ENCODE assay signal across 9 cellular contexts in the genomic region with DNA sequence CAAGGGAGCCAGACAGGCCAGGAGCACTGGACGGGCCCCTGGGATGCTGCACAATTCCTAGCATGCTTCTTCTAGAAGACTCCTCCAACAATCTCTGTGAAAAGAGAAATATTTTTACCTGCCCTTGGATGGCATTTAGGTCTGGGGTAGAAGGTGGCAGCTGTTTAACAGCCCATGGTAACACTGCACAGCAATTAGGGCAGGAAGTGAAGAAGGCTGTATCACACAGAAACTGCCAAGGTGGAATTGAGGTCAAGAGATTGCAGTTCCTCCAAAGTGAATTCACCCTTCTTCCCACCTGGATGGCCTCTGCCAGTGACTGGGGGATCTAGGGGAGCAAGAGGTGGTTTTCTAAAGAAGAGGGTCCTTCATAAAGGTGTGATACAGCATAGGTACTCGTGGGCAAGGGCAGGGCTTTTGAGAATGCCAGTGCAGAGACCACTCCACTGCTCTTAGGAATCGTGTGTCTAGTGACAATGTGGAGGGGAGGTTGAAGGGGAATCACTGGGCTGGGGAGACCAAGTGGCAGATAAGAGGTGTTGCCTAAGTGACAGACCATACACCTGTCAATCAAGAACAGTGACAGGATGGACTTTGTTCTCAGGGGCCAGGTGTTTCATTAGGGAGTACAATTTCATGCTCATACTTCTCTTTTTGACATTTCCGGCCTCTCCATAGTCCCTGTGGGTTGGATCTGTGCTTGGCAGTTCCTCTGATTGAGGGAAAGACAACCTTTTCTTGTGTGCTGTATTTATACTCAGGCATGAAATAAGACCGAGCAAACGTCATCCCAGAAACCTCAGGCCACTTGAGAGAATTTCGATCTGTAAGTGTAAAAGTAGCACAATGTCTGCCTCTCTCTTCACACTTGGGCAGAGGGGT.
A peak's percentile ranks its signal among the peaks of the same experiment; 100 is the strongest.
DNase-seq lines count a peak whose midpoint lies in the region; ATAC-seq and TF ChIP-seq lines count a peak whose summit lies in the region.
"Had no signal": no experiment of that assay in that cellular context is flagged by ENCODE, and none has a peak within 500 bp of the region (broad histone marks: within the 10 kb centered on the region; RNA-seq: fewer than 3 reads in every experiment).

No MANE protein-coding gene starts in this region.

- no peaks in the 10 kb centered on the region for H3K9me3 ChIP-seq in adrenal gland (replicated peaks in 1 of 3)

- WGBS in adrenal gland, 4 donors, result 83 to 87% (median 85%) methylated on average over 7 of the region's 7 CpGs

- DNase-seq in activated CD4-positive, alpha-beta T cell treated with anti-CD3 and anti-CD28 coated beads, Interleukin-2, amount 10 ng/mL, durations not matched to agents 7 days and 5 days, result no peak
- DNase-seq in activated CD4-positive, alpha-beta T cell treated with anti-CD3 and anti-CD28 coated beads for 48 hours, result no peak
- DNase-seq in NAMALWA (ENCODE audit: low spot score) (peak; percentile 52), omental fat pad (ENCODE audit: low spot score) (no peak), adrenal gland (no peak)
- DNase-seq in stimulated activated naive CD8-positive, alpha-beta T cell treated with anti-CD3 and anti-CD28 coated beads, Interleukin-15, Interleukin-2, amounts not matched to agents 100 U/mL and 50 U/mL, for 24 hours, result no peak
- DNase-seq in effector CD4-positive, alpha-beta T cell, result no peak

- H3K4me1 Mint-ChIP-seq in activated CD4-positive, alpha-beta T cell treated with anti-CD3 and anti-CD28 coated beads, Interleukin-2, amount 10 ng/mL, durations not matched to agents 7 days and 5 days, result peaks cover 26% of the 10 kb centered on the region

- H3K4me1 ChIP-seq in adrenal gland (replicated peaks in 1 of 2), result no peaks in the 10 kb centered on the region

- no peak for TF ChIP-seq CTCF in omental fat pad (IDR thresholded peaks at IDR 0.05)
- TF ChIP-seq CTCF in adrenal gland (IDR thresholded peaks at IDR 0.05), result no peak

- ATAC-seq in HG02588 (IDR thresholded peaks at IDR 0.05; ENCODE audit: unreplicated experiment) (peak; percentile 82), omental fat pad (ENCODE audit: low FRiP score) (no peak)
- ATAC-seq in stimulated activated naive CD8-positive, alpha-beta T cell treated with anti-CD3 and anti-CD28 coated beads, Interleukin-15, Interleukin-2, amounts not matched to agents 100 U/mL and 50 U/mL, for 24 hours, result peak; percentile 42

- no peaks in the 10 kb centered on the region for H3K36me3 ChIP-seq in adrenal gland (replicated peaks in 1 of 2)

- H3K9me3 Mint-ChIP-seq in activated CD4-positive, alpha-beta T cell treated with anti-CD3 and anti-CD28 coated beads, Interleukin-2, amount 10 ng/mL, durations not matched to agents 7 days and 5 days, result no peaks in the 10 kb centered on the region
- H3K9me3 Mint-ChIP-seq: dendritic cell treated with granulocyte-macrophage colony-stimulating factor and Interleukin-4, amounts not matched to agents 40 ng/mL and 50 ng/mL, for 4 days had no signal

- intact Hi-C loops in adrenal gland (cut with DNase I), result no loop called here

- no peak overlapping the region for H3K4me3 ChIP-seq in adrenal gland

- TF ChIP-seq POLR2A in adrenal gland (IDR thresholded peaks at IDR 0.05), result no peak

- H3K36me3 Mint-ChIP-seq in activated CD4-positive, alpha-beta T cell treated with anti-CD3 and anti-CD28 coated beads, Interleukin-2, amount 10 ng/mL, durations not matched to agents 7 days and 5 days (ENCODE audit: low read depth), result peaks cover 5% of the 10 kb centered on the region

- H3K27me3 ChIP-seq in adrenal gland, result no peaks in the 10 kb centered on the region

- H3K27ac Mint-ChIP-seq in activated CD4-positive, alpha-beta T cell treated with anti-CD3 and anti-CD28 coated beads, Interleukin-2, amount 10 ng/mL, durations not matched to agents 7 days and 5 days, result peak overlapping the region; percentile 61
- H3K27ac Mint-ChIP-seq: dendritic cell treated with granulocyte-macrophage colony-stimulating factor and Interleukin-4, amounts not matched to agents 40 ng/mL and 50 ng/mL, for 4 days had no signal

- CTCF ChIA-PET in activated CD4-positive, alpha-beta T cell treated with anti-CD3 and anti-CD28 coated beads, Interleukin-2, amount 10 ng/mL, durations not matched to agents 7 days and 5 days (lab: Charles Lee), result interaction anchor here (0.6 to 1.1 kb wide), 2 partner anchors 22 to 285 kb away, joined by 3 read pairs; no protein-coding TSS in a partner anchor

- no peak overlapping the region for H3K4me3 Mint-ChIP-seq in activated CD4-positive, alpha-beta T cell treated with anti-CD3 and anti-CD28 coated beads, Interleukin-2, amount 10 ng/mL, durations not matched to agents 7 days and 5 days
- H3K4me3 Mint-ChIP-seq: dendritic cell treated with granulocyte-macrophage colony-stimulating factor and Interleukin-4, amounts not matched to agents 40 ng/mL and 50 ng/mL, for 4 days had no signal

- POLR2A ChIA-PET in activated CD4-positive, alpha-beta T cell treated with anti-CD3 and anti-CD28 coated beads, Interleukin-2, amount 10 ng/mL, durations not matched to agents 7 days and 5 days (lab: Charles Lee), result no interaction called here

- H3K27ac ChIP-seq in adrenal gland, result no peak overlapping the region

- no peaks in the 10 kb centered on the region for H3K27me3 Mint-ChIP-seq in activated CD4-positive, alpha-beta T cell treated with anti-CD3 and anti-CD28 coated beads, Interleukin-2, amount 10 ng/mL, durations not matched to agents 7 days and 5 days
- H3K27me3 Mint-ChIP-seq: dendritic cell treated with granulocyte-macrophage colony-stimulating factor and Interleukin-4, amounts not matched to agents 40 ng/mL and 50 ng/mL, for 4 days had no signal
